9 cellular contexts compared by ENCODE assay signal in genomic region chr13:42991892-42992584, GRCh38. TPM values are rescaled to one million over a fixed set of nuclear protein-coding genes. Genes with fewer than 3 reads are reported as not detected.
DNase-seq lines count a peak whose midpoint lies in the region; ATAC-seq and TF ChIP-seq lines count a peak whose summit lies in the region.
"Had no signal": no experiment of that assay in that cellular context is flagged by ENCODE, and none has a peak within 500 bp of the region (broad histone marks: within the 10 kb centered on the region; RNA-seq: fewer than 3 reads in every experiment).

Gene EPSTI1 (minus strand): TSS chr13:42992241. CDS start chr13:42992165, 76 bp downstream.

- H3K4me1 ChIP-seq in rectal smooth muscle tissue (ENCODE audit: control insufficient read depth, insufficient read depth, low read length), result peaks cover 9% of the 10 kb centered on the region
- H3K4me1 ChIP-seq in aorta (ENCODE audit: control insufficient read depth in 1 of 2, insufficient read depth in 2 of 2, low read length in 2 of 2), result no peaks in the 10 kb centered on the region

- H3K36me3 ChIP-seq in SU-DHL-6 (ENCODE audit: low read length) (no peaks in the 10 kb centered on the region), rectal smooth muscle tissue (ENCODE audit: control insufficient read depth, insufficient read depth, low read length) (no peaks in the 10 kb centered on the region), aorta (ENCODE audit: control insufficient read depth in 1 of 2, insufficient read depth in 2 of 2, low read length in 1 of 2) (no peaks in the 10 kb centered on the region)

- no peak for TF ChIP-seq CTCF in SU-DHL-6 (IDR thresholded peaks at IDR 0.05; ENCODE audit: insufficient read depth, low read length, poor library complexity, severe bottlenecking)

- WGBS in aorta, 2 donors, result 2 to 3% methylated on average over 43 to 44 of the region's 44 CpGs

- no peaks in the 10 kb centered on the region for H3K79me2 ChIP-seq in SU-DHL-6 (ENCODE audit: insufficient read depth, low read length)

- H4K20me1 ChIP-seq in SU-DHL-6 (ENCODE audit: low read depth, low read length), result no peaks in the 10 kb centered on the region

- peak within 1 kb of the TSS; percentile 56 for H3K4me2 ChIP-seq in SU-DHL-6 (ENCODE audit: low read depth, low read length, poor library complexity, severe bottlenecking)

- no peaks in the 10 kb centered on the region for H3K9me2 ChIP-seq in SU-DHL-6 (replicated peaks; ENCODE audit: insufficient read depth, low read length)

- peak within 1 kb of the TSS; percentile 27 for H3K9ac ChIP-seq in SU-DHL-6 (ENCODE audit: low read length)
- peak within 1 kb of the TSS; percentile 55 for H3K9ac ChIP-seq in rectal smooth muscle tissue (ENCODE audit: low read length)

- no peaks in the 10 kb centered on the region for H3K9me3 ChIP-seq in SU-DHL-6 (ENCODE audit: insufficient read depth, low read length)
- H3K9me3 ChIP-seq in aorta (ENCODE audit: control insufficient read depth, low read length), result no peaks in the 10 kb centered on the region

- H3K4me3 ChIP-seq in SU-DHL-6 (ENCODE audit: insufficient read depth, low read length, poor library complexity, severe bottlenecking) (peak within 1 kb of the TSS; percentile 31), rectal smooth muscle tissue (ENCODE audit: low read length) (peak within 1 kb of the TSS; percentile 82), aorta (ENCODE audit: low read length in 2 of 2) (peak within 1 kb of the TSS; percentile 79 to 92)

- intact Hi-C loops in left cardiac atrium (cut with DNase I) (no loop called here), aorta (cut with DNase I) (no loop called here)

- peak; percentile 8 for DNase-seq in NCI-H2227 (lab: John Stamatoyannopoulos, UW; ENCODE audit: unreplicated experiment)
- no peak for DNase-seq in NCI-H2227 treated with DMSO at 0.1 percent for 48 hours (lab: John Stamatoyannopoulos, UW)
- peak; percentile 56 for DNase-seq in activated naive CD8-positive, alpha-beta T cell treated with anti-CD3 and anti-CD28 coated beads, Interleukin-2, amount 50 U/mL, for 16 hours (ENCODE audit: low read depth, low spot score)
- peak; percentile 77 for DNase-seq in left cardiac atrium
- DNase-seq in aorta, result peak; percentile 81 to 86

- ATAC-seq in HG03066 (IDR thresholded peaks at IDR 0.05; ENCODE audit: low read depth, unreplicated experiment) (peak; percentile 68), left cardiac atrium (peak; percentile 91 to 95), aorta (ENCODE audit: low FRiP score) (peak; percentile 85)

- H2AFZ ChIP-seq in SU-DHL-6 (ENCODE audit: low read depth, low read length, severe bottlenecking), result peak within 1 kb of the TSS; percentile 61

- H3F3A ChIP-seq in SU-DHL-6 (ENCODE audit: insufficient read depth), result no peaks in the 10 kb centered on the region

- no peaks in the 10 kb centered on the region for H3K27me3 ChIP-seq in SU-DHL-6 (ENCODE audit: low read length)
- no peaks in the 10 kb centered on the region for H3K27me3 ChIP-seq in rectal smooth muscle tissue (ENCODE audit: control insufficient read depth, insufficient read depth, low read length)
- H3K27me3 ChIP-seq in aorta (ENCODE audit: control insufficient read depth in 1 of 2, insufficient read depth in 2 of 2, low read length in 1 of 2), result no peaks in the 10 kb centered on the region

- H3K27ac ChIP-seq in SU-DHL-6 (ENCODE audit: low read depth, low read length) (no peak within 1 kb of the TSS), rectal smooth muscle tissue (ENCODE audit: low read depth, low read length) (peak within 1 kb of the TSS; percentile 73), aorta (ENCODE audit: low read depth in 1 of 2, low read length in 2 of 2) (no peak within 1 kb of the TSS)
- H3K27ac ChIP-seq: C4-2B had no signal

RNA-seq across cellular contexts. Expression of gene EPSTI1, which starts in this region (rescaled TPM):
- total RNA-seq in left cardiac atrium (10 to 100 TPM in 1 of 2 donors, 1 to 10 TPM in 1; 4.9 to 10.8 TPM), aorta (10 to 100 TPM; 12.1 to 13.6 TPM)
- 1 to 10 TPM; 2.7 to 3.6 TPM for polyA plus RNA-seq in aorta

Comparison
In these comparisons a context has a peak if more than half of its experiments do, and no peak if none do; other contexts are left out.
1. H3K4me3 ChIP-seq: peak in every context shown above with its lines; median percentile 86 in aorta; 82 in rectal smooth muscle tissue; 31 in SU-DHL-6.